9 cellular contexts compared by ENCODE assay signal in genomic region chr17:67829331-67829730, GRCh38. TPM values are rescaled to one million over a fixed set of nuclear protein-coding genes. Genes with fewer than 3 reads are reported as not detected.
DNase-seq lines count a peak whose midpoint lies in the region; ATAC-seq and TF ChIP-seq lines count a peak whose summit lies in the region.
"Had no signal": no experiment of that assay in that cellular context is flagged by ENCODE, and none has a peak within 500 bp of the region (broad histone marks: within the 10 kb centered on the region; RNA-seq: fewer than 3 reads in every experiment).

No MANE protein-coding gene starts in this region.

- peaks cover 66% of the 10 kb centered on the region for H3K4me1 Mint-ChIP-seq in activated B cell treated with CpG ODN at 0.5 μM for 24 hours

- ATAC-seq in GM21423 (IDR thresholded peaks at IDR 0.05; ENCODE audit: unreplicated experiment) (peak; percentile 24), activated B cell treated with CpG ODN at 0.5 μM for 24 hours (ENCODE audit: low read depth) (peak; percentile 8), GM18505 (IDR thresholded peaks at IDR 0.05; ENCODE audit: unreplicated experiment) (no peak), HG02763 (IDR thresholded peaks at IDR 0.05; ENCODE audit: unreplicated experiment) (no peak), GM18517 (IDR thresholded peaks at IDR 0.05; ENCODE audit: unreplicated experiment) (no peak)

- peak overlapping the region; percentile 67 for H3K27ac Mint-ChIP-seq in activated B cell treated with CpG ODN at 0.5 μM for 24 hours

- POLR2A ChIA-PET in activated B cell treated with CpG ODN at 0.5 μM for 24 hours (lab: Charles Lee) = interaction anchor here (1.1 to 1.4 kb wide), 3 partner anchors 12 to 27 kb away, joined by 3 to 4 read pairs (median 3); no protein-coding TSS in a partner anchor

- intact Hi-C loops in activated B cell treated with CpG ODN at 0.5 μM for 24 hours (cut with micrococcal nuclease) = loop anchor here (1.0 to 10.0 kb wide), 4 partner anchors 13 to 1685 kb away; no protein-coding TSS in a partner anchor
- intact Hi-C loops in esophagus muscularis mucosa (cut with DNase I) = loop anchor here (5.0 kb wide), 1 partner anchor 112 kb away; the partner anchor contains the start of gene NOL11

- H3K27me3 Mint-ChIP-seq in activated B cell treated with CpG ODN at 0.5 μM for 24 hours = no peaks in the 10 kb centered on the region

- peaks cover 44 to 73% (median 62%) of the 10 kb centered on the region in 4 donors for H3K4me1 ChIP-seq in esophagus muscularis mucosa

- WGBS in esophagus muscularis mucosa = 33% methylated on average over 7 of the region's 7 CpGs

- H3K9me3 ChIP-seq in esophagus muscularis mucosa = no peaks in the 10 kb centered on the region
- H3K9me3 ChIP-seq: tibial nerve had no signal

- H3K4me3 ChIP-seq in esophagus muscularis mucosa = no peak overlapping the region

- no peak for TF ChIP-seq POLR2A in GM18505 (IDR thresholded peaks at IDR 0.05; ENCODE audit: borderline replicate concordance, extremely low read depth, insufficient read depth, insufficient read length)
- TF ChIP-seq POLR2A in esophagus muscularis mucosa (IDR thresholded peaks at IDR 0.05; ENCODE audit: low read depth) = no peak

- TF ChIP-seq EP300 in esophagus muscularis mucosa (IDR thresholded peaks at IDR 0.05) = no peak

- H3K27me3 ChIP-seq in esophagus muscularis mucosa = no peaks in the 10 kb centered on the region
- H3K27me3 ChIP-seq: tibial nerve had no signal

- peaks cover 36% of the 10 kb centered on the region for H3K36me3 Mint-ChIP-seq in activated B cell treated with CpG ODN at 0.5 μM for 24 hours (ENCODE audit: low read depth)

- CTCF ChIA-PET in activated B cell treated with CpG ODN at 0.5 μM for 24 hours (lab: Charles Lee) = no interaction called here

- no peaks in the 10 kb centered on the region for H3K36me3 ChIP-seq in esophagus muscularis mucosa

- DNase-seq in activated B cell treated with CpG ODN at 0.5 μM for 24 hours (no peak), esophagus muscularis mucosa (ENCODE audit: extremely low spot score) (no peak)
- DNase-seq in effector CD4-positive, alpha-beta T cell = peak; percentile 15
- DNase-seq in stimulated activated CD4-positive, alpha-beta T cell treated with anti-CD3 and anti-CD28 coated beads, Interleukin-4, amount 100 ng/mL, for 48 hours (ENCODE audit: low read depth in 2 of 2) = peak; percentile 38 to 53

- no peak overlapping the region for H3K27ac ChIP-seq in esophagus muscularis mucosa (replicated peaks in 1 of 4)
- H3K27ac ChIP-seq: tibial nerve had no signal

- no peaks in the 10 kb centered on the region for H3K9me3 Mint-ChIP-seq in activated B cell treated with CpG ODN at 0.5 μM for 24 hours

- TF ChIP-seq CTCF in activated B cell treated with CpG ODN at 0.5 μM for 24 hours (IDR thresholded peaks at IDR 0.05) = no peak
- no peak for TF ChIP-seq CTCF in esophagus muscularis mucosa (IDR thresholded peaks at IDR 0.05)

- peak overlapping the region; percentile 39 for H3K4me3 Mint-ChIP-seq in activated B cell treated with CpG ODN at 0.5 μM for 24 hours

RNA-seq across cellular contexts. Expression of gene BPTF, which starts 4.0 kb away (rescaled TPM):
- total RNA-seq in activated B cell treated with CpG ODN at 0.5 μM for 24 hours (166 and 174 TPM in 2 replicates), esophagus muscularis mucosa (10 to 100 TPM; 60.3 to 77.7 (median 74.2) TPM)

Comparison
In these comparisons a context has a peak if more than half of its experiments do, and no peak if none do; other contexts are left out.
1. ATAC-seq: peak in GM21423 (single experiment) and activated B cell treated with CpG ODN at 0.5 μM for 24 hours (single experiment); none in GM18505 (single experiment), HG02763 (single experiment) and GM18517 (single experiment).
2. DNase-seq: peak in effector CD4-positive, alpha-beta T cell (single experiment) and stimulated activated CD4-positive, alpha-beta T cell treated with anti-CD3 and anti-CD28 coated beads, Interleukin-4, amount 100 ng/mL, for 48 hours (2 of 2); none in activated B cell treated with CpG ODN at 0.5 μM for 24 hours (single experiment) and esophagus muscularis mucosa (single experiment).